In the genomic region with DNA sequence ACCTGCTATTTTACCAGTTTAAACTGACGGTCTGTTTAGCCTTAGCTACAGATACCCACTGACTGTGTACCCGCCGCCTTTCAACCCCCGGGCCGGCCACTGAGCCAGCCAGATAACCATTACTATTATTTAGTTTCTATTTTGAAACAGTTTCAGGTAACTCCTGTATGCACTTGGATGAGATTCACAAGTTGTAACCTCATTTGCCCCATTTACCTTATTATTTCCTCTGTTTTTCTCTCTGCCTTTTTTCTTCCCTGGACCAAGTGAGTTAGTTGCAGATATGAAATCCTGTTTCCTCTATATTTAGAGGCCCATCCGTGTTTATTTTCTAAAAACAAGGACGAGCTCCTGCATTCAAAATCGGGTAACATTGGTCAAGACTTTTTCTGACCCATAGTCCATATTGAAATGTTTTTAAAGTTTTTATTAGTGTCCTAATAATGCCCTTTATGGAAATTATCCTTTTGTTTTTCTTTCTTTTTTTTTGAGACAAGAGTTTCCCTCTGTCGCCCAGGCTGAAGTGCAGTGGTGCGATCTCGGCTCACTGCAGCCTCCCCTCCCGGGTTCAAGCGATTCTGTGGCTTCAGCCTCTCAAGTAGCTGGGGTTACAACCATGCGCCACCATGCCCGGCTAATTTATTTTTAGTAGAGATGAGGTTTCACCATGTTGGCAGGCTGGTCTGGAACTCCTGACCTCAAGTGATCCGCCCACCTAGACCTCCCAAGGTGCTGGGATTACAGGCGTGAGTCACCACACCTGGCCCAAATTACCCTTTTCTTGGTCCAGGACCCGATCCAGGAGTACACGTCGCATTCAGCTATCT, we compare ENCODE assay signal across 8 cellular contexts. TPM values are rescaled to one million over a fixed set of nuclear protein-coding genes. Genes with fewer than 3 reads are reported as not detected.
DNase-seq lines count a peak whose midpoint lies in the region; ATAC-seq and TF ChIP-seq lines count a peak whose summit lies in the region.

No MANE protein-coding gene starts in this region.

- ATAC-seq in HG02973 (IDR thresholded peaks at IDR 0.05; ENCODE audit: unreplicated experiment): no peak

- no peak overlapping the region for H4K8ac ChIP-seq in neuronal stem cell (ENCODE audit: low read depth, low read length)

- peak overlapping the region; percentile 78 for H3K4me2 ChIP-seq in neuronal stem cell (ENCODE audit: insufficient read depth, low read length, poor library complexity, severe bottlenecking)

- H3K9me3 ChIP-seq in ES-I3 (ENCODE audit: control insufficient read depth, insufficient read depth, low read length) (no peaks in the 10 kb centered on the region), ectodermal cell (ENCODE audit: control insufficient read depth, low read length) (no peaks in the 10 kb centered on the region), neuronal stem cell (replicated peaks in 1 of 2; ENCODE audit: control insufficient read depth in 2 of 2, insufficient read depth in 1 of 2, low read depth in 1 of 2, low read length in 2 of 2) (no peaks in the 10 kb centered on the region)

- no peak overlapping the region for H4K91ac ChIP-seq in neuronal stem cell (ENCODE audit: low read depth, low read length, poor library complexity)

- H3K4me1 ChIP-seq in ES-I3 (ENCODE audit: insufficient read depth, low read length) (peaks cover 10% of the 10 kb centered on the region), ectodermal cell (ENCODE audit: control insufficient read depth, insufficient read depth, low read length) (peaks cover 3% of the 10 kb centered on the region), neuronal stem cell (ENCODE audit: control insufficient read depth in 2 of 2, insufficient read depth in 1 of 2, low read depth in 1 of 2, low read length in 2 of 2) (peaks cover 5 to 6% of the 10 kb centered on the region in 2 donors)

- H3K18ac ChIP-seq in neuronal stem cell (ENCODE audit: low read length): peak overlapping the region; percentile 87

- peaks cover 3% of the 10 kb centered on the region for H3K79me1 ChIP-seq in neuronal stem cell (ENCODE audit: low read depth, low read length)

- H2AK5ac ChIP-seq in neuronal stem cell (ENCODE audit: low read depth, low read length): no peak overlapping the region

- no peak overlapping the region for H3K4ac ChIP-seq in neuronal stem cell (ENCODE audit: low read length)

- no peak overlapping the region for H2BK12ac ChIP-seq in neuronal stem cell (ENCODE audit: low read length)

- H2BK5ac ChIP-seq in neuronal stem cell (ENCODE audit: low read length): no peak overlapping the region

- H2AFZ ChIP-seq in neuronal stem cell (ENCODE audit: low read length): peak overlapping the region; percentile 100

- H3K36me3 ChIP-seq in ES-I3 (ENCODE audit: insufficient read depth, low read length) (no peaks in the 10 kb centered on the region), ectodermal cell (ENCODE audit: control insufficient read depth, insufficient read depth, low read length) (no peaks in the 10 kb centered on the region), neuronal stem cell (replicated peaks in 1 of 2; ENCODE audit: control insufficient read depth in 2 of 2, insufficient read depth in 2 of 2, low read length in 2 of 2) (peaks cover 6 to 24% of the 10 kb centered on the region in 2 donors)

- no peak for TF ChIP-seq EP300 in Ishikawa (IDR thresholded peaks at IDR 0.05; ENCODE audit: borderline replicate concordance)

- DNase-seq in neuronal stem cell (ENCODE audit: low spot score): no peak
- no peak for DNase-seq in NCI-H774 (lab: John Stamatoyannopoulos, UW)
- DNase-seq in SKM-1 treated with dmso at 0.1 percent for 144 hours (lab: John Stamatoyannopoulos, UW; ENCODE audit: unreplicated experiment): no peak
- DNase-seq in AG08395 (ENCODE audit: low spot score): no peak

- no peaks in the 10 kb centered on the region for H3K27me3 ChIP-seq in ectodermal cell (ENCODE audit: control insufficient read depth, insufficient read depth, low read length, poor library complexity, severe bottlenecking)
- no peaks in the 10 kb centered on the region for H3K27me3 ChIP-seq in neuronal stem cell (ENCODE audit: control insufficient read depth in 3 of 3, insufficient read depth in 3 of 3, low read depth in 1 of 3, low read length in 3 of 3)

- no peak overlapping the region for H3K14ac ChIP-seq in neuronal stem cell (ENCODE audit: low read length)

- H3K27ac ChIP-seq in ectodermal cell (ENCODE audit: insufficient read depth, low read depth, low read length, poor library complexity, severe bottlenecking): peak overlapping the region; percentile 85
- peak overlapping the region; percentile 29 for H3K27ac ChIP-seq in neuronal stem cell (replicated peaks; ENCODE audit: low read length)

- 59 to 60% methylated on average over 20 of the region's 20 CpGs for WGBS in ectodermal cell, 2 experiments
- no CpG with 5 or more reads among the region's 20 CpGs for WGBS in neuronal stem cell (ENCODE audit: extremely low coverage in 2 of 2, insufficient read length in 2 of 2, insufficient replicate concordance in 1 of 2), 2 donors

- no peak overlapping the region for H3K23ac ChIP-seq in neuronal stem cell (ENCODE audit: low read depth, low read length, poor library complexity)

- H2BK15ac ChIP-seq in neuronal stem cell (ENCODE audit: low read length): no peak overlapping the region

- H3K9ac ChIP-seq in ES-I3 (ENCODE audit: low read depth, low read length) (peak overlapping the region; percentile 83), neuronal stem cell (ENCODE audit: low read depth, low read length, poor library complexity) (no peak overlapping the region)

- no peak overlapping the region for H2BK120ac ChIP-seq in neuronal stem cell (ENCODE audit: low read depth, low read length)

- no peak for TF ChIP-seq RAD21 in Ishikawa (IDR thresholded peaks at IDR 0.05; ENCODE audit: low read depth)

- H3K4me3 ChIP-seq in ectodermal cell (ENCODE audit: insufficient read depth, low read depth, low read length): peak overlapping the region; percentile 74
- H3K4me3 ChIP-seq in neuronal stem cell (ENCODE audit: low read length in 2 of 2): peak overlapping the region; percentile 82 to 94

TF ChIP-seq in Ishikawa, 13 proteins besides CTCF, POLR2A, EP300 and RAD21:
- TF ChIP-seq EGR1 (IDR thresholded peaks at IDR 0.05) (peak; percentile 33; the same call in 1 of the 2 replicates), FOXM1 (IDR thresholded peaks at IDR 0.05; ENCODE audit: borderline replicate concordance, low read depth) (no peak), MAX (IDR thresholded peaks at IDR 0.05) (no peak)

RNA-seq across cellular contexts. Expression of gene AP5S1, which starts 0.8 kb away (rescaled TPM):
- 5.9 TPM for polyA plus RNA-seq in ectodermal cell (2013, experiment 1 of 4)
- polyA plus RNA-seq in ectodermal cell (2013, experiment 2 of 4): 6.7 TPM
- polyA plus RNA-seq in ectodermal cell (2013, experiment 3 of 4): 3.8 TPM
- 4.7 TPM for polyA plus RNA-seq in ectodermal cell (2013, experiment 4 of 4)
- polyA plus RNA-seq in neuronal stem cell (2013, experiment 1 of 2): 1.3 TPM
- polyA plus RNA-seq in neuronal stem cell (2013, experiment 2 of 2): 1.3 TPM

RNA-seq across cellular contexts. Expression of gene CDC25B, which starts 25.0 kb away (rescaled TPM):
- polyA plus RNA-seq in ectodermal cell (2013, experiment 1 of 4): 27.1 TPM
- polyA plus RNA-seq in ectodermal cell (2013, experiment 2 of 4): 21.2 TPM
- 25.7 TPM for polyA plus RNA-seq in ectodermal cell (2013, experiment 3 of 4)
- polyA plus RNA-seq in ectodermal cell (2013, experiment 4 of 4): 28.5 TPM
- polyA plus RNA-seq in neuronal stem cell (2013, experiment 1 of 2): 31.6 TPM
- polyA plus RNA-seq in neuronal stem cell (2013, experiment 2 of 2): 31.4 TPM

RNA-seq across cellular contexts. Expression of gene MAVS, which starts 25.5 kb away (rescaled TPM):
- 18.8 TPM for polyA plus RNA-seq in ectodermal cell (2013, experiment 1 of 4)
- polyA plus RNA-seq in ectodermal cell (2013, experiment 2 of 4): 22.8 TPM
- 14.4 TPM for polyA plus RNA-seq in ectodermal cell (2013, experiment 3 of 4)
- 15.8 TPM for polyA plus RNA-seq in ectodermal cell (2013, experiment 4 of 4)
- 11.2 TPM for polyA plus RNA-seq in neuronal stem cell (2013, experiment 1 of 2)
- 11.6 TPM for polyA plus RNA-seq in neuronal stem cell (2013, experiment 2 of 2)

RNA-seq across cellular contexts. Expression of gene CENPB, which starts 34.6 kb away (rescaled TPM):
- polyA plus RNA-seq in ectodermal cell (2013, experiment 1 of 4): 43.6 TPM
- polyA plus RNA-seq in ectodermal cell (2013, experiment 2 of 4): 49.4 TPM
- 35.0 TPM for polyA plus RNA-seq in ectodermal cell (2013, experiment 3 of 4)
- polyA plus RNA-seq in ectodermal cell (2013, experiment 4 of 4): 40.1 TPM
- polyA plus RNA-seq in neuronal stem cell (2013, experiment 1 of 2): 21.7 TPM
- polyA plus RNA-seq in neuronal stem cell (2013, experiment 2 of 2): 21.0 TPM

RNA-seq across cellular contexts. Expression of gene SPEF1, which starts 39.9 kb away (rescaled TPM):
- 0.50 TPM for polyA plus RNA-seq in ectodermal cell (2013, experiment 1 of 4)
- 0.39 TPM for polyA plus RNA-seq in ectodermal cell (2013, experiment 2 of 4)
- polyA plus RNA-seq in ectodermal cell (2013, experiment 3 of 4): 0.37 TPM
- 0.45 TPM for polyA plus RNA-seq in ectodermal cell (2013, experiment 4 of 4)
- polyA plus RNA-seq in neuronal stem cell (2013, experiment 1 of 2): 0.13 TPM
- polyA plus RNA-seq in neuronal stem cell (2013, experiment 2 of 2): 0.21 TPM
